1 cellular context compared by ENCODE assay signal in genomic region chr16:84055801-84056634, GRCh38.
TF ChIP-seq lines count a peak whose summit lies in the region.

No MANE protein-coding gene starts in this region.

TF ChIP-seq in K562, 482 proteins besides CTCF, POLR2A, EP300 and RAD21 (continued from another document):
- TF ChIP-seq E2F6 (IDR thresholded peaks at IDR 0.05; ENCODE audit: borderline replicate concordance in 1 of 2, extremely low read depth in 1 of 2, insufficient read depth in 1 of 2, insufficient read length in 1 of 2, low read depth in 1 of 2, low read length in 1 of 2, poor library complexity in 1 of 2, severe bottlenecking in 1 of 2), result no peak
- no peak for TF ChIP-seq DIDO1 (tag; IDR thresholded peaks at IDR 0.05; ENCODE audit: low read depth)
- no peak for TF ChIP-seq CHD1 (IDR thresholded peaks at IDR 0.05; ENCODE audit: low read length)
- TF ChIP-seq PML (IDR thresholded peaks at IDR 0.05; ENCODE audit: low read length), result no peak
TF ChIP-seq in K562: peak in this region for 16.
